ENCODE assay signal across 1 cellular context in genomic region chr2:163343316-163343715, GRCh38.
TF ChIP-seq lines count a peak whose summit lies in the region.

No MANE protein-coding gene starts in this region.

TF ChIP-seq in HepG2, 621 proteins besides CTCF, POLR2A, EP300 and RAD21 (continued from another document):
- TF ChIP-seq JUND (CRISPR knock-in tag; IDR thresholded peaks at IDR 0.05) (no peak), NFIB (CRISPR knock-in tag; IDR thresholded peaks at IDR 0.05; ENCODE audit: borderline replicate concordance) (no peak), ZNF468 (CRISPR knock-in tag; IDR thresholded peaks at IDR 0.05) (no peak), MED1 (CRISPR knock-in tag; IDR thresholded peaks at IDR 0.05) (no peak), NR0B2 (CRISPR knock-in tag; IDR thresholded peaks at IDR 0.05) (no peak), DPF2 (CRISPR knock-in tag; IDR thresholded peaks at IDR 0.05; ENCODE audit: borderline replicate concordance, low read depth) (no peak), ZNF839 (CRISPR knock-in tag; IDR thresholded peaks at IDR 0.05; ENCODE audit: borderline replicate concordance) (no peak), KAT7 (CRISPR knock-in tag; IDR thresholded peaks at IDR 0.05; ENCODE audit: borderline replicate concordance) (no peak), MIER3 (CRISPR knock-in tag; IDR thresholded peaks at IDR 0.05; ENCODE audit: borderline replicate concordance) (no peak), AKAP8 (CRISPR knock-in tag; IDR thresholded peaks at IDR 0.05) (no peak), CEBPZ (IDR thresholded peaks at IDR 0.05; ENCODE audit: low read length) (no peak), ZNF512B (CRISPR knock-in tag; IDR thresholded peaks at IDR 0.05; ENCODE audit: borderline replicate concordance) (no peak)
